Comparison of ENCODE assay signal across 18 cellular contexts in genomic region chr5:10019236-10019635, GRCh38.
DNase-seq lines count a peak whose midpoint lies in the region; ATAC-seq and TF ChIP-seq lines count a peak whose summit lies in the region.
"Had no signal": no experiment of that assay in that cellular context is flagged by ENCODE, and none has a peak within 500 bp of the region (broad histone marks: within the 10 kb centered on the region; RNA-seq: fewer than 3 reads in every experiment).

No MANE protein-coding gene starts in this region.

- H3K9ac ChIP-seq in HCT116 (ENCODE audit: low read length) (no peak overlapping the region), smooth muscle cell (ENCODE audit: low read depth) (no peak overlapping the region)
- H3K9ac ChIP-seq: BLaER1 treated with 17β-estradiol and CSF1 and Interleukin-3, amounts not matched to agents 10 nM and 100 nM had no signal

- no peaks in the 10 kb centered on the region for H3F3A ChIP-seq in smooth muscle cell (ENCODE audit: low read depth)

- no peaks in the 10 kb centered on the region for H3K36me3 Mint-ChIP-seq in activated CD4-positive, alpha-beta memory T cell treated with anti-CD3 and anti-CD28 coated beads, Interleukin-2, amount 10 ng/mL, durations not matched to agents 7 days and 5 days (ENCODE audit: low read depth)
- H3K36me3 Mint-ChIP-seq: CD4-positive, alpha-beta memory T cell had no signal

- H2AFZ ChIP-seq in HCT116 (ENCODE audit: low read depth, low read length, poor library complexity, severe bottlenecking) (no peak overlapping the region), smooth muscle cell (ENCODE audit: low read depth) (no peak overlapping the region)

- H3K4me3 ChIP-seq in HCT116 (replicated peaks in 1 of 2; ENCODE audit: low read depth in 1 of 2, low read length in 2 of 2) (no peak overlapping the region), RWPE2 (ENCODE audit: severe bottlenecking) (no peak overlapping the region), smooth muscle cell (no peak overlapping the region)
- H3K4me3 ChIP-seq: BLaER1 treated with 17β-estradiol and CSF1 and Interleukin-3, amounts not matched to agents 10 nM and 100 nM; MG63 had no signal

- H3K27me3 Mint-ChIP-seq in activated CD4-positive, alpha-beta memory T cell treated with anti-CD3 and anti-CD28 coated beads, Interleukin-2, amount 10 ng/mL, durations not matched to agents 7 days and 5 days: no peaks in the 10 kb centered on the region
- H3K27me3 Mint-ChIP-seq: CD4-positive, alpha-beta memory T cell had no signal

- no peaks in the 10 kb centered on the region for H3K9me3 ChIP-seq in HCT116 (ENCODE audit: control insufficient read depth in 1 of 2, insufficient read depth in 1 of 2, low read depth in 1 of 2, low read length in 2 of 2)
- H3K9me3 ChIP-seq in RWPE2 (ENCODE audit: severe bottlenecking): peaks cover 2% of the 10 kb centered on the region
- no peaks in the 10 kb centered on the region for H3K9me3 ChIP-seq in smooth muscle cell (replicated peaks; ENCODE audit: low read depth)

- 48% methylated on average over 2 of the region's 2 CpGs for WGBS in smooth muscle cell (ENCODE audit: low lambda C conversion rate)

- TF ChIP-seq RAD21 in HCT116 (IDR thresholded peaks at IDR 0.05; ENCODE audit: low read depth): no peak

- H3K9me2 ChIP-seq in HCT116 (ENCODE audit: insufficient read depth): no peaks in the 10 kb centered on the region

- DNase-seq in HCT116 (ENCODE audit: low read depth, low spot score) (no peak), RWPE2 (ENCODE audit: low spot score) (no peak), epithelial cell of prostate (ENCODE audit: low read depth, low spot score) (no peak), smooth muscle cell (lab: John Stamatoyannopoulos, UW; ENCODE audit: unreplicated experiment) (no peak)
- no peak for DNase-seq in activated CD4-positive, alpha-beta memory T cell treated with anti-CD3 and anti-CD28 coated beads, Interleukin-2, amount 10 ng/mL, durations not matched to agents 7 days and 5 days
- DNase-seq: Caco-2; CD4-positive, alpha-beta memory T cell; GOT3; Kasumi-1; NCI-H1436; NCI-H187 treated with DMSO at 0.1 percent for 48 hours; NCI-H510A; NCI-H748 treated with DMSO at 0.1 percent for 48 hours had no signal

- no peaks in the 10 kb centered on the region for H3K4me1 Mint-ChIP-seq in activated CD4-positive, alpha-beta memory T cell treated with anti-CD3 and anti-CD28 coated beads, Interleukin-2, amount 10 ng/mL, durations not matched to agents 7 days and 5 days
- H3K4me1 Mint-ChIP-seq: CD4-positive, alpha-beta memory T cell had no signal

- TF ChIP-seq POLR2A in HCT116 (IDR thresholded peaks at IDR 0.05; ENCODE audit: borderline replicate concordance, extremely low read depth, insufficient read depth, insufficient read length): no peak

- CTCF ChIA-PET in HCT116 (lab: Charles Lee): no interaction called here
- CTCF ChIA-PET in activated CD4-positive, alpha-beta memory T cell treated with anti-CD3 and anti-CD28 coated beads, Interleukin-2, amount 10 ng/mL, durations not matched to agents 7 days and 5 days (lab: Charles Lee): no interaction called here

- BruUV-seq in HCT116 (replicated peaks; lab: Mats Ljungman, UMichigan): no TSS peak

- H3K4me3 Mint-ChIP-seq in activated CD4-positive, alpha-beta memory T cell treated with anti-CD3 and anti-CD28 coated beads, Interleukin-2, amount 10 ng/mL, durations not matched to agents 7 days and 5 days: no peak overlapping the region
- H3K4me3 Mint-ChIP-seq: CD4-positive, alpha-beta memory T cell had no signal

- H3K27me3 ChIP-seq in HCT116 (ENCODE audit: insufficient read depth, low read length) (no peaks in the 10 kb centered on the region), RWPE2 (ENCODE audit: insufficient read depth, poor library complexity, severe bottlenecking) (no peaks in the 10 kb centered on the region), smooth muscle cell (ENCODE audit: low read depth) (no peaks in the 10 kb centered on the region)
- H3K27me3 ChIP-seq: BLaER1 treated with 17β-estradiol and CSF1 and Interleukin-3, amounts not matched to agents 10 nM and 100 nM; MG63 had no signal

- H3K9me3 Mint-ChIP-seq in activated CD4-positive, alpha-beta memory T cell treated with anti-CD3 and anti-CD28 coated beads, Interleukin-2, amount 10 ng/mL, durations not matched to agents 7 days and 5 days: peaks cover 2% of the 10 kb centered on the region

- H3K27ac Mint-ChIP-seq in activated CD4-positive, alpha-beta memory T cell treated with anti-CD3 and anti-CD28 coated beads, Interleukin-2, amount 10 ng/mL, durations not matched to agents 7 days and 5 days: no peak overlapping the region
- H3K27ac Mint-ChIP-seq: CD4-positive, alpha-beta memory T cell had no signal

- H4K20me1 ChIP-seq in HCT116 (ENCODE audit: insufficient read depth): no peaks in the 10 kb centered on the region
- H4K20me1 ChIP-seq in smooth muscle cell (ENCODE audit: low read depth): no peaks in the 10 kb centered on the region
- H4K20me1 ChIP-seq: BLaER1 treated with 17β-estradiol and CSF1 and Interleukin-3, amounts not matched to agents 10 nM and 100 nM had no signal

- TF ChIP-seq CTCF in HCT116 (IDR thresholded peaks at IDR 0.05 in 2 of 3, conservative IDR thresholded peaks at IDR 0.05 in 1 of 3; ENCODE audit: borderline replicate concordance in 1 of 3, insufficient read depth in 1 of 3, low read depth in 2 of 3, low read length in 2 of 3) (no peak), RWPE2 (IDR thresholded peaks at IDR 0.05; ENCODE audit: poor library complexity, severe bottlenecking) (no peak), smooth muscle cell (IDR thresholded peaks at IDR 0.05; ENCODE audit: borderline replicate concordance, insufficient read depth, poor library complexity, severe bottlenecking) (no peak)

- H3K36me3 ChIP-seq in HCT116 (ENCODE audit: control insufficient read depth in 1 of 2, insufficient read depth in 2 of 2, low read length in 2 of 2): no peaks in the 10 kb centered on the region
- H3K36me3 ChIP-seq in RWPE2 (ENCODE audit: low read depth): no peaks in the 10 kb centered on the region
- no peaks in the 10 kb centered on the region for H3K36me3 ChIP-seq in smooth muscle cell (ENCODE audit: low read depth)
- H3K36me3 ChIP-seq: BLaER1 treated with 17β-estradiol and CSF1 and Interleukin-3, amounts not matched to agents 10 nM and 100 nM had no signal

- ATAC-seq in HCT116 (no peak), RWPE2 (ENCODE audit: low read depth) (no peak), HG02885 (IDR thresholded peaks at IDR 0.05; ENCODE audit: poor library complexity, unreplicated experiment) (no peak), GM21737 (IDR thresholded peaks at IDR 0.05; ENCODE audit: unreplicated experiment) (no peak)
- ATAC-seq: Panc1 had no signal

- H3K4me1 ChIP-seq in HCT116 (ENCODE audit: control insufficient read depth in 1 of 2, insufficient read depth in 2 of 2, low read length in 2 of 2) (peaks cover 5 to 22% of the 10 kb centered on the region in 2 experiments; a peak in 3 of 4 replicates), RWPE2 (ENCODE audit: insufficient read depth, poor library complexity, severe bottlenecking) (peaks cover 26% of the 10 kb centered on the region), smooth muscle cell (ENCODE audit: low read depth) (no peaks in the 10 kb centered on the region)
- H3K4me1 ChIP-seq: BLaER1 treated with 17β-estradiol and CSF1 and Interleukin-3, amounts not matched to agents 10 nM and 100 nM had no signal

- RAD21 ChIA-PET in HCT116 (lab: Charles Lee; ENCODE audit: low non-redundant PET in 1 of 2, low total read pairs in 2 of 2, uncharacterized antibody in 2 of 2, unreplicated experiment in 2 of 2): no interaction called here

- intact Hi-C loops in HCT116 (cut with micrococcal nuclease): no loop called here

- POLR2A ChIA-PET in HCT116 (lab: Charles Lee): no interaction called here
- POLR2A ChIA-PET in activated CD4-positive, alpha-beta memory T cell treated with anti-CD3 and anti-CD28 coated beads, Interleukin-2, amount 10 ng/mL, durations not matched to agents 7 days and 5 days (lab: Charles Lee): no interaction called here

- H3K4me2 ChIP-seq in HCT116 (ENCODE audit: low read length) (peak overlapping the region; percentile 11), smooth muscle cell (no peak overlapping the region)
- H3K4me2 ChIP-seq: BLaER1 treated with 17β-estradiol and CSF1 and Interleukin-3, amounts not matched to agents 10 nM and 100 nM had no signal

- no peaks in the 10 kb centered on the region for H3K79me2 ChIP-seq in HCT116 (ENCODE audit: insufficient read depth, low read length)
- no peaks in the 10 kb centered on the region for H3K79me2 ChIP-seq in smooth muscle cell (ENCODE audit: low read depth)

- H3K27ac ChIP-seq in HCT116 (ENCODE audit: low read depth, low read length) (no peak overlapping the region), RWPE2 (ENCODE audit: poor library complexity, severe bottlenecking) (peak overlapping the region; percentile 29), epithelial cell of prostate (peak overlapping the region; percentile 27), smooth muscle cell (ENCODE audit: low read depth) (peak overlapping the region; percentile 92)
- H3K27ac ChIP-seq: BLaER1 treated with 17β-estradiol and CSF1 and Interleukin-3, amounts not matched to agents 10 nM and 100 nM had no signal

TF ChIP-seq in HCT116, 20 proteins besides CTCF, POLR2A, EP300 and RAD21 (continues in another document):
- TF ChIP-seq CBX3 (IDR thresholded peaks at IDR 0.05; ENCODE audit: low read depth) (no peak), EZH2phosphoT487 (IDR thresholded peaks at IDR 0.05; ENCODE audit: borderline replicate concordance) (no peak)
- TF ChIP-seq, protein P1, sequence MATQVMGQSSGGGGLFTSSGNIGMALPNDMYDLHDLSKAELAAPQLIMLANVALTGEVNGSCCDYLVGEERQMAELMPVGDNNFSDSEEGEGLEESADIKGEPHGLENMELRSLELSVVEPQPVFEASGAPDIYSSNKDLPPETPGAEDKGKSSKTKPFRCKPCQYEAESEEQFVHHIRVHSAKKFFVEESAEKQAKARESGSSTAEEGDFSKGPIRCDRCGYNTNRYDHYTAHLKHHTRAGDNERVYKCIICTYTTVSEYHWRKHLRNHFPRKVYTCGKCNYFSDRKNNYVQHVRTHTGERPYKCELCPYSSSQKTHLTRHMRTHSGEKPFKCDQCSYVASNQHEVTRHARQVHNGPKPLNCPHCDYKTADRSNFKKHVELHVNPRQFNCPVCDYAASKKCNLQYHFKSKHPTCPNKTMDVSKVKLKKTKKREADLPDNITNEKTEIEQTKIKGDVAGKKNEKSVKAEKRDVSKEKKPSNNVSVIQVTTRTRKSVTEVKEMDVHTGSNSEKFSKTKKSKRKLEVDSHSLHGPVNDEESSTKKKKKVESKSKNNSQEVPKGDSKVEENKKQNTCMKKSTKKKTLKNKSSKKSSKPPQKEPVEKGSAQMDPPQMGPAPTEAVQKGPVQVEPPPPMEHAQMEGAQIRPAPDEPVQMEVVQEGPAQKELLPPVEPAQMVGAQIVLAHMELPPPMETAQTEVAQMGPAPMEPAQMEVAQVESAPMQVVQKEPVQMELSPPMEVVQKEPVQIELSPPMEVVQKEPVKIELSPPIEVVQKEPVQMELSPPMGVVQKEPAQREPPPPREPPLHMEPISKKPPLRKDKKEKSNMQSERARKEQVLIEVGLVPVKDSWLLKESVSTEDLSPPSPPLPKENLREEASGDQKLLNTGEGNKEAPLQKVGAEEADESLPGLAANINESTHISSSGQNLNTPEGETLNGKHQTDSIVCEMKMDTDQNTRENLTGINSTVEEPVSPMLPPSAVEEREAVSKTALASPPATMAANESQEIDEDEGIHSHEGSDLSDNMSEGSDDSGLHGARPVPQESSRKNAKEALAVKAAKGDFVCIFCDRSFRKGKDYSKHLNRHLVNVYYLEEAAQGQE (IDR thresholded peaks at IDR 0.05; ENCODE audit: low read depth): no peak
